Comparison of ENCODE assay signal across 8 cellular contexts in genomic region chr5:171418316-171418981, GRCh38. TPM values are rescaled to one million over a fixed set of nuclear protein-coding genes. Genes with fewer than 3 reads are reported as not detected.
DNase-seq lines count a peak whose midpoint lies in the region; ATAC-seq and TF ChIP-seq lines count a peak whose summit lies in the region.

No MANE protein-coding gene starts in this region.

- peak overlapping the region; percentile 78 for H3K4me3 Mint-ChIP-seq in activated naive CD8-positive, alpha-beta T cell treated with anti-CD3 and anti-CD28 coated beads, Interleukin-2, amount 10 ng/mL, durations not matched to agents 7 days and 5 days

- H3K36me3 Mint-ChIP-seq in activated naive CD8-positive, alpha-beta T cell treated with anti-CD3 and anti-CD28 coated beads, Interleukin-2, amount 10 ng/mL, durations not matched to agents 7 days and 5 days = peaks cover 2% of the 10 kb centered on the region

- H3K4me1 ChIP-seq in RWPE2 (ENCODE audit: insufficient read depth, poor library complexity, severe bottlenecking) (no peaks in the 10 kb centered on the region), uterus (peaks cover 0 to 18% of the 10 kb centered on the region in 2 donors)

- peak; percentile 96 for TF ChIP-seq CTCF in RWPE2 (IDR thresholded peaks at IDR 0.05; ENCODE audit: poor library complexity, severe bottlenecking)
- peak in 2 of 3 donors; percentile 85 to 89 for TF ChIP-seq CTCF in omental fat pad (IDR thresholded peaks at IDR 0.05)
- TF ChIP-seq CTCF in uterus (IDR thresholded peaks at IDR 0.05) = peak; percentile 83 to 99 (median 96)

- H3K9me3 ChIP-seq in RWPE2 (ENCODE audit: severe bottlenecking) (no peaks in the 10 kb centered on the region), uterus (no peaks in the 10 kb centered on the region)

- intact Hi-C loops in Right ventricle myocardium superior (cut with DNase I) = loop anchor here (2.0 to 10.0 kb wide), 3 partner anchors 428 to 626 kb away; no protein-coding TSS in a partner anchor
- intact Hi-C loops in uterus (cut with DNase I; ENCODE audit: low total_unique reads) = no loop called here

- DNase-seq in DMS 273 (lab: John Stamatoyannopoulos, UW; ENCODE audit: unreplicated experiment) (peak; percentile 87), HUDEP-2 (lab: John Stamatoyannopoulos, UW; ENCODE audit: unreplicated experiment in 76 of 76) (peak in 62 of 76 experiments; percentile 5 to 78 (median 44)), RWPE2 (ENCODE audit: low spot score) (peak; percentile 84), Right ventricle myocardium superior (peak; percentile 90), omental fat pad (ENCODE audit: low spot score) (no peak), uterus (peak; percentile 75 to 87)
- DNase-seq in activated naive CD8-positive, alpha-beta T cell treated with anti-CD3 and anti-CD28 coated beads, Interleukin-2, amount 10 ng/mL, durations not matched to agents 7 days and 5 days = peak; percentile 75

- peaks cover 20% of the 10 kb centered on the region for H3K27me3 Mint-ChIP-seq in activated naive CD8-positive, alpha-beta T cell treated with anti-CD3 and anti-CD28 coated beads, Interleukin-2, amount 10 ng/mL, durations not matched to agents 7 days and 5 days

- H3K4me3 ChIP-seq in RWPE2 (ENCODE audit: severe bottlenecking) = peak overlapping the region; percentile 27
- H3K4me3 ChIP-seq in uterus = peak overlapping the region in 1 of 2 donors; percentile 29

- H3K27ac Mint-ChIP-seq in activated naive CD8-positive, alpha-beta T cell treated with anti-CD3 and anti-CD28 coated beads, Interleukin-2, amount 10 ng/mL, durations not matched to agents 7 days and 5 days = no peak overlapping the region

- TF ChIP-seq POLR2A in uterus (IDR thresholded peaks at IDR 0.05) = no peak

- ATAC-seq in GM21381 (IDR thresholded peaks at IDR 0.05; ENCODE audit: unreplicated experiment) = peak; percentile 54
- peak; percentile 70 for ATAC-seq in RWPE2 (ENCODE audit: low read depth)
- ATAC-seq in activated naive CD8-positive, alpha-beta T cell treated with anti-CD3 and anti-CD28 coated beads, Interleukin-2, amount 10 ng/mL, durations not matched to agents 7 days and 5 days (ENCODE audit: low read depth) = peak; percentile 57
- peak; percentile 85 for ATAC-seq in Right ventricle myocardium superior (ENCODE audit: poor library complexity)
- ATAC-seq in omental fat pad (ENCODE audit: low FRiP score) = peak; percentile 78

- no peaks in the 10 kb centered on the region for H3K9me3 Mint-ChIP-seq in activated naive CD8-positive, alpha-beta T cell treated with anti-CD3 and anti-CD28 coated beads, Interleukin-2, amount 10 ng/mL, durations not matched to agents 7 days and 5 days

- H3K36me3 ChIP-seq in RWPE2 (ENCODE audit: low read depth) = peaks cover 8% of the 10 kb centered on the region
- no peaks in the 10 kb centered on the region for H3K36me3 ChIP-seq in uterus

- peaks cover 4% of the 10 kb centered on the region for H3K4me1 Mint-ChIP-seq in activated naive CD8-positive, alpha-beta T cell treated with anti-CD3 and anti-CD28 coated beads, Interleukin-2, amount 10 ng/mL, durations not matched to agents 7 days and 5 days

- H3K27ac ChIP-seq in RWPE2 (ENCODE audit: poor library complexity, severe bottlenecking) (no peak overlapping the region), uterus (no peak overlapping the region)

- H3K27me3 ChIP-seq in RWPE2 (ENCODE audit: insufficient read depth, poor library complexity, severe bottlenecking) (peaks cover 18% of the 10 kb centered on the region), uterus (peaks cover 0 to 6% of the 10 kb centered on the region in 2 donors)

- POLR2A ChIA-PET in activated naive CD8-positive, alpha-beta T cell treated with anti-CD3 and anti-CD28 coated beads, Interleukin-2, amount 10 ng/mL, durations not matched to agents 7 days and 5 days (lab: Charles Lee) = no interaction called here

RNA-seq across cellular contexts. Expression of gene FGF18, which starts 1.0 kb away (rescaled TPM):
- total RNA-seq in activated naive CD8-positive, alpha-beta T cell treated with anti-CD3 and anti-CD28 coated beads, Interleukin-2, amount 10 ng/mL, durations not matched to agents 7 days and 5 days = under 1 TPM in 1 of 2 experiments, not detected in 1; 0.25 TPM
- total RNA-seq in Right ventricle myocardium superior = 5.8 TPM
- total RNA-seq in omental fat pad = 1 to 10 TPM in 3 of 4 donors, under 1 TPM in 1; 0.79 to 7.5 (median 2.1) TPM
- total RNA-seq in uterus = 1 to 10 TPM in 2 of 4 donors, not detected in 2; 1.4 to 3.0 TPM

RNA-seq across cellular contexts. Expression of gene NPM1, which starts 30.8 kb away (rescaled TPM):
- total RNA-seq in activated naive CD8-positive, alpha-beta T cell treated with anti-CD3 and anti-CD28 coated beads, Interleukin-2, amount 10 ng/mL, durations not matched to agents 7 days and 5 days = 1,000 to 10,000 TPM in 1 of 2 experiments, 100 to 1,000 TPM in 1; 993 to 1,002 TPM
- total RNA-seq in Right ventricle myocardium superior (342 TPM), omental fat pad (100 to 1,000 TPM; 384 to 931 (median 640) TPM), uterus (over 10,000 TPM in 1 of 4 donors, 1,000 to 10,000 TPM in 3; 1,265 to 21,851 (median 1,493) TPM)
